Comparison of ENCODE assay signal across 24 cellular contexts in genomic region chr7:78953726-78954363, GRCh38.
"Had no signal": no experiment of that assay in that cellular context is flagged by ENCODE, and none has a peak within 500 bp of the region (broad histone marks: within the 10 kb centered on the region; RNA-seq: fewer than 3 reads in every experiment).

No MANE protein-coding gene starts in this region.

- H3K27ac ChIP-seq: coronary artery, esophagus squamous epithelium, gastroesophageal sphincter, heart right ventricle, lower lobe of right lung, prostate gland, right lobe of liver, suprapubic skin, upper lobe of right lung had no signal

- DNase-seq: activated CD4-positive, alpha-beta T cell treated with anti-CD3 and anti-CD28 coated beads for 4 hours; activated CD8-positive, alpha-beta memory T cell treated with anti-CD3 and anti-CD28 coated beads, Interleukin-2, amount 50 U/mL, for 4 hours; activated CD8-positive, alpha-beta T cell treated with anti-CD3 and anti-CD28 coated beads for 36 hours; activated effector memory CD4-positive, alpha-beta T cell treated with anti-CD3 and anti-CD28 coated beads, Interleukin-2, amount 50 U/mL, for 16 hours; activated T-cell treated with anti-CD3 and anti-CD28 coated beads, Interleukin-2, amount 50 U/mL, for 48 hours; amniotic stem cell; central memory CD4-positive, alpha-beta T cell; effector CD4-positive, alpha-beta T cell; esophagus squamous epithelium; heart right ventricle; left cardiac atrium; lower lobe of right lung; right lobe of liver; stimulated activated CD4-positive, alpha-beta T cell treated with anti-CD3 and anti-CD28 coated beads, Interleukin-4, amount 100 ng/mL, for 4 hours; stimulated activated naive CD8-positive, alpha-beta T cell treated with anti-CD3 and anti-CD28 coated beads, Interleukin-15, Interleukin-2, amounts not matched to agents 100 U/mL and 50 U/mL, for 24 hours; T-helper 2 cell; upper lobe of right lung had no signal

- H3K4me2 ChIP-seq: smooth muscle cell had no signal

- H3K27me3 ChIP-seq: esophagus squamous epithelium, gastroesophageal sphincter, heart right ventricle, right lobe of liver, suprapubic skin, upper lobe of right lung had no signal

- H3K36me3 ChIP-seq: esophagus squamous epithelium, gastroesophageal sphincter, heart right ventricle, lower lobe of right lung, prostate gland, right lobe of liver, suprapubic skin, upper lobe of right lung had no signal

- H3K4me3 ChIP-seq: coronary artery, esophagus squamous epithelium, gastroesophageal sphincter, heart right ventricle, lower lobe of right lung, prostate gland, right lobe of liver, smooth muscle cell, suprapubic skin, upper lobe of right lung had no signal

- H3K4me1 ChIP-seq: esophagus squamous epithelium, gastroesophageal sphincter, heart right ventricle, lower lobe of right lung, prostate gland, right lobe of liver, suprapubic skin, upper lobe of right lung had no signal

- H3K9me3 ChIP-seq: esophagus squamous epithelium, gastroesophageal sphincter, heart right ventricle, lower lobe of right lung, prostate gland, right lobe of liver, suprapubic skin, upper lobe of right lung had no signal

- ATAC-seq: activated CD8-positive, alpha-beta T cell treated with anti-CD3 and anti-CD28 coated beads for 36 hours; activated naive CD4-positive, alpha-beta T cell treated with anti-CD3 and anti-CD28 coated beads, Interleukin-2, amount 50 U/mL, for 72 hours; gastroesophageal sphincter; heart right ventricle; left cardiac atrium; lower lobe of right lung; right lobe of liver; stimulated activated naive CD8-positive, alpha-beta T cell treated with anti-CD3 and anti-CD28 coated beads, Interleukin-15, Interleukin-2, amounts not matched to agents 100 U/mL and 50 U/mL, for 24 hours; upper lobe of right lung; WTC11 had no signal
